In the genomic region with DNA sequence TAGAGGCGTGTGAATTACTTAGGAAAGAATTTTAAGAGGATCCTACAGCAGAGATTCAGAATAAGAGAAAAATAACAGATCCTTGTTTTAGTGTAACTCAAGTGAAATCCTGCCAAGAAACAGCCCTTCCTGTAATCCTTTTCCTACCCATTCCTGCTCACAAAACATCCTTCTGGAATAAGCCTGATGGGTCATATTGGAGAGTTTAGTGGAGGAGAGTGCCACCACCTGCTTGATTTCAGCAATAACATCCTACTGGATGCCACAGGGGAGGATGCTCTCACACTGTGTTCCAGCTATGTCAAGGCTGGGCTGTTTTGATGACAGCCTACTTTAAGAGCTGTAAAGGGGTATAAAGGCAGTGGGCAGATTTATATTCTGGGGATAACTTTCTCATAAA, we compare ENCODE assay signal across 8 cellular contexts. TPM values are rescaled to one million over a fixed set of nuclear protein-coding genes. Genes with fewer than 3 reads are reported as not detected.
A peak's percentile ranks its signal among the peaks of the same experiment; 100 is the strongest.
DNase-seq lines count a peak whose midpoint lies in the region; ATAC-seq and TF ChIP-seq lines count a peak whose summit lies in the region.

No MANE protein-coding gene starts in this region.

- no peaks in the 10 kb centered on the region for H3K27me3 ChIP-seq in endodermal cell (ENCODE audit: control insufficient read depth, insufficient read depth, low read length, poor library complexity, severe bottlenecking)

- H3K4me1 ChIP-seq in endodermal cell (ENCODE audit: control insufficient read depth, insufficient read depth, low read length) = no peaks in the 10 kb centered on the region

- no peak overlapping the region for H3K27ac Mint-ChIP-seq in endodermal cell
- no peak overlapping the region for H3K27ac Mint-ChIP-seq in immature natural killer cell

- no peak overlapping the region for H3K27ac ChIP-seq in endodermal cell (ENCODE audit: low read depth, low read length)

- H3K36me3 ChIP-seq in endodermal cell (ENCODE audit: control insufficient read depth, insufficient read depth, low read length) = no peaks in the 10 kb centered on the region

- no peak overlapping the region for H3K4me3 Mint-ChIP-seq in endodermal cell
- no peak overlapping the region for H3K4me3 Mint-ChIP-seq in immature natural killer cell

- DNase-seq in COLO829 (ENCODE audit: low spot score) (peak; percentile 27), NCI-H748 (lab: John Stamatoyannopoulos, UW; ENCODE audit: unreplicated experiment) (peak; percentile 82), endodermal cell (peak; percentile 81), omental fat pad (ENCODE audit: low spot score) (no peak), immature natural killer cell (no peak), SIG-M5 treated with dmso at 0.1 percent for 504 hours (lab: John Stamatoyannopoulos, UW; ENCODE audit: unreplicated experiment) (no peak)

- H3K9me3 ChIP-seq in endodermal cell (ENCODE audit: control insufficient read depth, low read length) = no peaks in the 10 kb centered on the region

- H3K36me3 Mint-ChIP-seq in endodermal cell (ENCODE audit: low read depth) (no peaks in the 10 kb centered on the region), immature natural killer cell (no peaks in the 10 kb centered on the region)

- H3K4me1 Mint-ChIP-seq in endodermal cell (no peaks in the 10 kb centered on the region), immature natural killer cell (no peaks in the 10 kb centered on the region)

- H3K9ac ChIP-seq in endodermal cell (ENCODE audit: extremely low read depth, low read length, poor library complexity, severe bottlenecking) = no peak overlapping the region

- H3K4me3 ChIP-seq in endodermal cell (ENCODE audit: low read length) = no peak overlapping the region

- H3K27me3 Mint-ChIP-seq in endodermal cell (ENCODE audit: insufficient read depth) = no peaks in the 10 kb centered on the region
- peaks cover 0 to 2% (median 0%) of the 10 kb centered on the region in 3 donors for H3K27me3 Mint-ChIP-seq in immature natural killer cell (ENCODE audit: low read depth in 3 of 3)

- 96 to 100% methylated on average over 1 of the region's 1 CpG for WGBS in endodermal cell (ENCODE audit: insufficient coverage in 1 of 2, insufficient read length in 1 of 2), 2 experiments

- ATAC-seq in HG02610 (IDR thresholded peaks at IDR 0.05; ENCODE audit: unreplicated experiment) (peak; percentile 40), omental fat pad (ENCODE audit: low FRiP score) (peak; percentile 54), GM19328 (IDR thresholded peaks at IDR 0.05; ENCODE audit: unreplicated experiment) (no peak)

- H3K9me3 Mint-ChIP-seq in endodermal cell (no peaks in the 10 kb centered on the region), immature natural killer cell (peaks cover 6 to 19% (median 13%) of the 10 kb centered on the region in 6 donors)

- TF ChIP-seq CTCF in endodermal cell (conservative IDR thresholded peaks at IDR 0.05) (peak; percentile 82), omental fat pad (IDR thresholded peaks at IDR 0.05) (no peak)

RNA-seq across cellular contexts. Expression of a gene that starts 54.8 kb away (rescaled TPM):
- total RNA-seq in endodermal cell = under 1 TPM; 0.22 to 0.29 TPM
- 1.6 TPM for polyA plus RNA-seq in endodermal cell (2013, experiment 1 of 2)
- 1.7 TPM for polyA plus RNA-seq in endodermal cell (2013, experiment 2 of 2)
- total RNA-seq in omental fat pad = 10 to 100 TPM in 1 of 4 donors, 1 to 10 TPM in 3; 2.6 to 10.6 (median 3.5) TPM
- polyA plus RNA-seq in immature natural killer cell = not detected

Comparison
In these comparisons a context has a peak if more than half of its experiments do, and no peak if none do; other contexts are left out.
1. DNase-seq: peak in COLO829 (single experiment), NCI-H748 (single experiment) and endodermal cell (single experiment); none in omental fat pad (single experiment), immature natural killer cell (0 of 3) and SIG-M5 treated with dmso at 0.1 percent for 504 hours (single experiment).